Comparison of ENCODE assay signal across 24 cellular contexts in the genomic region with DNA sequence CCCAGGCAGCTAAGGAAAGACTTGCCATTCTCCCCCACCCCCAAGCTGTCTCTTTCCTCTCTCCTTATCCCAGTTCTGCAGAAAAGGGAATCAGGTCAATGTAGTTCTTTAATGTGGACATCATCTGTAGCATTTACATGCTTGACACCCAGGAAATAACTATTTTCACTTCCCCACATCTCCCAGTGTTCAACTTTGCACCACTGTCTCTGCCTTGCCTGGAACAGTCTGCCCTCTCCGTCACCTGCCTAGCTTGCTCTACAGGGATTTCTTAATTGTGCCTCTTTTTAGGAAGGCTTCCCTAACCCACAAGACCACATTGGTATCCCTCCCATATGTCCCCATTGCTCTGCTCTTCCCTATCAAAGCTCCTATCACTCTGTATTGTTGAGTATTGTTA. TPM values are rescaled to one million over a fixed set of nuclear protein-coding genes. Genes with fewer than 3 reads are reported as not detected.
DNase-seq lines count a peak whose midpoint lies in the region; ATAC-seq, FAIRE-seq and TF ChIP-seq lines count a peak whose summit lies in the region.
"Had no signal": no experiment of that assay in that cellular context is flagged by ENCODE, and none has a peak within 500 bp of the region (broad histone marks: within the 10 kb centered on the region; RNA-seq: fewer than 3 reads in every experiment).

No MANE protein-coding gene starts in this region.

- H3K4me2 ChIP-seq in BLaER1 (peak overlapping the region; percentile 73), OCI-LY3 (ENCODE audit: low read length) (peak overlapping the region; percentile 27)
- H3K4me2 ChIP-seq: A549, KMS-11 had no signal

- DNase-seq in GM12891 (ENCODE audit: insufficient read length, low spot score) = no peak
- DNase-seq in lower lobe of right lung = no peak
- no peak for DNase-seq in T-helper 9 cell
- no peak for DNase-seq in stimulated activated effector memory CD8-positive, alpha-beta T cell treated with anti-CD3 and anti-CD28 coated beads, Interleukin-12 subunit alpha, Interleukin-12 subunit beta, amount 100 ng/mL, for 72 hours (ENCODE audit: low spot score in 2 of 2)
- DNase-seq: AML-193; CD4-positive, CD25-positive, alpha-beta regulatory T cell; DMS153; DND-41; GOT3; NCI-H1092 treated with DMSO at 0.1 percent for 48 hours; NCI-H146; NCI-H2029; NCI-H446; NCI-H524 treated with DMSO at 0.1 percent for 48 hours; NCI-H774; PC-3; T-cell had no signal

- FAIRE-seq in GM12891 (lab: Jason Lieb, UNC) = peak; percentile 81
- FAIRE-seq: A549 had no signal

- H3K36me3 ChIP-seq in BLaER1 (peaks cover 16% of the 10 kb centered on the region), OCI-LY3 (replicated peaks; ENCODE audit: low read depth, low read length) (peaks cover 7% of the 10 kb centered on the region), lower lobe of right lung (no peaks in the 10 kb centered on the region)
- H3K36me3 ChIP-seq: HAP-1 had no signal

- H3K27ac ChIP-seq in BLaER1 (no peak overlapping the region), OCI-LY3 (ENCODE audit: low read length) (no peak overlapping the region), lower lobe of right lung (no peak overlapping the region)
- H3K27ac ChIP-seq: A549, KMS-11 had no signal

- no peak for TF ChIP-seq POLR2A in GM12891 (IDR thresholded peaks at IDR 0.05; ENCODE audit: low read depth, low read length)

- no peaks in the 10 kb centered on the region for H3K9me3 Mint-ChIP-seq in stimulated activated effector memory CD8-positive, alpha-beta T cell treated with anti-CD3 and anti-CD28 coated beads, Interleukin-12 subunit alpha, Interleukin-12 subunit beta, amount 100 ng/mL, for 72 hours
- H3K9me3 Mint-ChIP-seq: IgD-negative memory B cell, T-cell had no signal

- H3K4me3 ChIP-seq in BLaER1 (no peak overlapping the region), OCI-LY3 (ENCODE audit: low read length) (no peak overlapping the region), lower lobe of right lung (no peak overlapping the region)
- H3K4me3 ChIP-seq: A549, HAP-1 had no signal

- H3K4me1 ChIP-seq in BLaER1 (peaks cover 46% of the 10 kb centered on the region), OCI-LY3 (ENCODE audit: low read length) (peaks cover 34% of the 10 kb centered on the region), lower lobe of right lung (peaks cover 24% of the 10 kb centered on the region)
- H3K4me1 ChIP-seq: HAP-1 had no signal

- H3K27me3 ChIP-seq in BLaER1 (no peaks in the 10 kb centered on the region), OCI-LY3 (ENCODE audit: low read depth, low read length) (no peaks in the 10 kb centered on the region), lower lobe of right lung (ENCODE audit: low read depth) (no peaks in the 10 kb centered on the region)

- H3K4me3 Mint-ChIP-seq in stimulated activated effector memory CD8-positive, alpha-beta T cell treated with anti-CD3 and anti-CD28 coated beads, Interleukin-12 subunit alpha, Interleukin-12 subunit beta, amount 100 ng/mL, for 72 hours = no peak overlapping the region
- H3K4me3 Mint-ChIP-seq: CD4-positive, CD25-positive, alpha-beta regulatory T cell; T-cell had no signal

- intact Hi-C loops in lower lobe of right lung (cut with DNase I) = no loop called here

- H3K9me3 ChIP-seq in BLaER1 (peaks cover 8% of the 10 kb centered on the region; the same call in 1 of the 2 replicates), OCI-LY3 (ENCODE audit: insufficient read depth, low read length) (no peaks in the 10 kb centered on the region), lower lobe of right lung (no peaks in the 10 kb centered on the region)
- H3K9me3 ChIP-seq: A549, HAP-1 had no signal

- no peak overlapping the region for H3K27ac Mint-ChIP-seq in stimulated activated effector memory CD8-positive, alpha-beta T cell treated with anti-CD3 and anti-CD28 coated beads, Interleukin-12 subunit alpha, Interleukin-12 subunit beta, amount 100 ng/mL, for 72 hours
- H3K27ac Mint-ChIP-seq: T-cell had no signal

- H4K20me1 ChIP-seq in BLaER1 = peaks cover 15% of the 10 kb centered on the region; the same call in 1 of the 2 replicates
- H4K20me1 ChIP-seq in OCI-LY3 (ENCODE audit: insufficient read depth, low read length) = no peaks in the 10 kb centered on the region

- ATAC-seq in lower lobe of right lung = peak; percentile 55 to 75
- ATAC-seq in stimulated activated effector memory CD8-positive, alpha-beta T cell treated with anti-CD3 and anti-CD28 coated beads, Interleukin-12 subunit alpha, Interleukin-12 subunit beta, amount 100 ng/mL, for 72 hours = no peak
- ATAC-seq in GM21515 (IDR thresholded peaks at IDR 0.05; ENCODE audit: unreplicated experiment) = no peak
- ATAC-seq: A549, PC-3, T-cell had no signal

- H3K36me3 Mint-ChIP-seq in stimulated activated effector memory CD8-positive, alpha-beta T cell treated with anti-CD3 and anti-CD28 coated beads, Interleukin-12 subunit alpha, Interleukin-12 subunit beta, amount 100 ng/mL, for 72 hours = peaks cover 9% of the 10 kb centered on the region

- no peak for TF ChIP-seq CTCF in OCI-LY3 (IDR thresholded peaks at IDR 0.05; ENCODE audit: low read depth, low read length)
- no peak for TF ChIP-seq CTCF in lower lobe of right lung (IDR thresholded peaks at IDR 0.05)

- H3K9ac ChIP-seq in BLaER1 = no peak overlapping the region
- H3K9ac ChIP-seq in OCI-LY3 (ENCODE audit: low read length) = no peak overlapping the region
- H3K9ac ChIP-seq: KMS-11 had no signal

- no peaks in the 10 kb centered on the region for H3K79me2 ChIP-seq in OCI-LY3 (ENCODE audit: low read length)

- H2AFZ ChIP-seq in OCI-LY3 (ENCODE audit: low read depth, low read length) = no peak overlapping the region

- peaks cover 6% of the 10 kb centered on the region for H3K4me1 Mint-ChIP-seq in stimulated activated effector memory CD8-positive, alpha-beta T cell treated with anti-CD3 and anti-CD28 coated beads, Interleukin-12 subunit alpha, Interleukin-12 subunit beta, amount 100 ng/mL, for 72 hours

TF ChIP-seq in GM12891, 5 proteins besides CTCF, POLR2A, EP300 and RAD21:
- TF ChIP-seq PAX5 (IDR thresholded peaks at IDR 0.05; ENCODE audit: insufficient read depth, low read length, severe bottlenecking) (no peak), SPI1 (IDR thresholded peaks at IDR 0.05; ENCODE audit: low read depth, low read length) (peak; percentile 79), POU2F2 (IDR thresholded peaks at IDR 0.05; ENCODE audit: low read depth, low read length) (no peak), TAF1 (IDR thresholded peaks at IDR 0.05; ENCODE audit: low read depth, low read length) (no peak), POLR2AphosphoS5 (IDR thresholded peaks at IDR 0.05; ENCODE audit: low read depth, low read length) (no peak)

RNA-seq across cellular contexts. Expression of a gene that starts 45.9 kb away (rescaled TPM):
- 414 TPM for polyA plus RNA-seq in GM12891 (2012; ENCODE audit: low read depth, missing spikeins)
- total RNA-seq in lower lobe of right lung = 376 TPM

Comparison
In these comparisons a context has a peak if more than half of its experiments do, and no peak if none do; other contexts are left out.
1. ATAC-seq: peak in lower lobe of right lung (2 of 2); none in stimulated activated effector memory CD8-positive, alpha-beta T cell treated with anti-CD3 and anti-CD28 coated beads, Interleukin-12 subunit alpha, Interleukin-12 subunit beta, amount 100 ng/mL, for 72 hours (single experiment) and GM21515 (single experiment).